In genomic region chr10:630581-631073, GRCh38 we compare ENCODE assay signal across 22 cellular contexts. TPM values are rescaled to one million over a fixed set of nuclear protein-coding genes. Genes with fewer than 3 reads are reported as not detected.
A peak's percentile ranks its signal among the peaks of the same experiment; 100 is the strongest.
DNase-seq lines count a peak whose midpoint lies in the region; ATAC-seq, FAIRE-seq and TF ChIP-seq lines count a peak whose summit lies in the region.
"Had no signal": no experiment of that assay in that cellular context is flagged by ENCODE, and none has a peak within 500 bp of the region (broad histone marks: within the 10 kb centered on the region; RNA-seq: fewer than 3 reads in every experiment).

No MANE protein-coding gene starts in this region.

- TF ChIP-seq RAD21 in H1 (IDR thresholded peaks at IDR 0.05 in 1 of 2, conservative IDR thresholded peaks at IDR 0.05 in 1 of 2; ENCODE audit: low read depth in 2 of 2, low read length in 2 of 2) = no peak

- no peak overlapping the region for H3K27ac ChIP-seq in H1 (ENCODE audit: low read depth, low read length)
- H3K27ac ChIP-seq in temporal lobe (ENCODE audit: low read depth, low read length) = peak overlapping the region; percentile 87
- H3K27ac ChIP-seq: breast epithelium, C4-2B, prostate gland had no signal

- H3K27me3 ChIP-seq in H1 (replicated peaks in 1 of 4; ENCODE audit: control insufficient read depth in 3 of 4, extremely low read depth in 1 of 4, insufficient read depth in 3 of 4, low read length in 3 of 4) = no peaks in the 10 kb centered on the region
- H3K27me3 ChIP-seq: breast epithelium, tibial nerve had no signal

- POLR2A ChIA-PET in H1 (lab: Charles Lee; ENCODE audit: partially characterized antibody) = no interaction called here

- H4K8ac ChIP-seq in H1 (ENCODE audit: extremely low read depth, insufficient read depth, low read length) = no peak overlapping the region

- H3K9me3 ChIP-seq in H1 (ENCODE audit: insufficient read depth in 2 of 2, low read depth in 1 of 2, low read length in 1 of 2) = no peaks in the 10 kb centered on the region; a peak in 1 of 4 replicates
- H3K9me3 ChIP-seq: breast epithelium, prostate gland, tibial nerve had no signal

- H4K91ac ChIP-seq in H1 (replicated peaks; ENCODE audit: insufficient read length, low read length) = no peak overlapping the region

- no peak overlapping the region for H3K4me3 ChIP-seq in H1 (ENCODE audit: extremely low read depth in 1 of 4, insufficient read depth in 2 of 4, low read depth in 3 of 4, low read length in 4 of 4)
- H3K4me3 ChIP-seq: breast epithelium, prostate gland, tibial nerve had no signal

- no peak overlapping the region for H2BK5ac ChIP-seq in H1 (ENCODE audit: low read depth, low read length)

- H2AK5ac ChIP-seq in H1 (ENCODE audit: low read depth, low read length) = no peak overlapping the region

- H3K9ac ChIP-seq in H1 (replicated peaks in 1 of 4; ENCODE audit: extremely low read depth in 1 of 4, low read depth in 3 of 4, low read length in 3 of 4) = no peak overlapping the region

- H2BK15ac ChIP-seq in H1 (ENCODE audit: low read length) = no peak overlapping the region

- peaks cover 5 to 11% of the 10 kb centered on the region in 2 experiments for H4K20me1 ChIP-seq in H1 (replicated peaks in 1 of 2; ENCODE audit: control insufficient read depth in 1 of 2, insufficient read depth in 2 of 2, low read length in 2 of 2)

- H4K5ac ChIP-seq in H1 (ENCODE audit: insufficient read length, low read depth, low read length) = no peak overlapping the region

- 96% methylated on average over 22 of the region's 23 CpGs; no CpG with 5 or more reads in 1 of the 2 experiments for WGBS in H1 (ENCODE audit: extremely low coverage in 1 of 2, insufficient coverage in 1 of 2, insufficient read length in 1 of 2, insufficient replicate concordance in 2 of 2, low coverage in 1 of 2, low lambda C conversion rate in 2 of 2, missing lambda C conversion rate in 1 of 2), 2 experiments

- TF ChIP-seq CTCF in H1 (IDR thresholded peaks at IDR 0.05; ENCODE audit: control extremely low read depth in 1 of 3, insufficient read depth in 1 of 3, low read depth in 1 of 3, low read length in 3 of 3) = no peak

- FAIRE-seq in H1 (lab: Jason Lieb, UNC) = no peak

- no peak overlapping the region for H2BK20ac ChIP-seq in H1 (ENCODE audit: low read length)

- CTCF ChIA-PET in H1 (lab: Charles Lee; ENCODE audit: partially characterized antibody) = no interaction called here

- H3K23ac ChIP-seq in H1 (ENCODE audit: insufficient read length) = no peak overlapping the region

- H2AFZ ChIP-seq in H1 (ENCODE audit: low read length) = no peak overlapping the region

- H3K4me1 ChIP-seq in H1 (replicated peaks in 1 of 4; ENCODE audit: control insufficient read depth in 3 of 4, insufficient read depth in 4 of 4, low read length in 3 of 4) = peaks cover 1 to 7% (median 2%) of the 10 kb centered on the region in 4 experiments; a peak in 5 of 7 replicates
- H3K4me1 ChIP-seq: prostate gland had no signal

- H3K18ac ChIP-seq in H1 (ENCODE audit: extremely low read depth, low read length) = no peak overlapping the region

- no peaks in the 10 kb centered on the region for H3K36me3 ChIP-seq in H1 (ENCODE audit: control insufficient read depth in 2 of 4, insufficient read depth in 4 of 4, low read length in 3 of 4)
- H3K36me3 ChIP-seq: breast epithelium, prostate gland, tibial nerve had no signal

- DNase-seq in NCI-H2171 treated with DMSO at 0.1 percent for 48 hours (lab: John Stamatoyannopoulos, UW) = peak; percentile 29
- DNase-seq in NCI-H2171 (lab: John Stamatoyannopoulos, UW) = no peak
- peak; percentile 23 for DNase-seq in NCI-H2107 treated with DMSO at 0.1 percent for 48 hours (lab: John Stamatoyannopoulos, UW; ENCODE audit: unreplicated experiment)
- DNase-seq in H1 (ENCODE audit: low read depth in 1 of 2, low spot score in 2 of 2) = no peak
- no peak for DNase-seq in activated CD8-positive, alpha-beta memory T cell treated with anti-CD3 and anti-CD28 coated beads, Interleukin-2, amount 50 U/mL, for 4 hours
- DNase-seq: activated CD4-positive, alpha-beta T cell treated with anti-CD3 and anti-CD28 coated beads, Interleukin-2, amount 50 U/mL, for 4 hours; activated naive CD8-positive, alpha-beta T cell treated with anti-CD3 and anti-CD28 coated beads for 36 hours; activated T-cell treated with anti-CD3 and anti-CD28 coated beads, Interleukin-2, amount 50 U/mL, for 4 hours; DMS53; HCEC 1CT; naive thymus-derived CD8-positive, alpha-beta T cell; NCI-H1694; NK-92 treated with Interleukin-12 subunit alpha and Interleukin-12 subunit beta, amount 100 ng/mL, for 24 hours; RPMI8226 had no signal

- H3K14ac ChIP-seq in H1 (ENCODE audit: insufficient read length) = no peak overlapping the region

- no peak for TF ChIP-seq EP300 in H1 (IDR thresholded peaks at IDR 0.05; ENCODE audit: borderline replicate concordance in 1 of 2, low read depth in 2 of 2, low read length in 2 of 2)

- H3K56ac ChIP-seq in H1 (replicated peaks; ENCODE audit: insufficient read length, low read depth, low read length) = no peak overlapping the region

- H2BK12ac ChIP-seq in H1 (ENCODE audit: low read depth, low read length) = 0 out of 2 replicates have a peak overlapping the region, but pooled peaks have one; percentile 9

- H3K79me1 ChIP-seq in H1 (ENCODE audit: low read depth, low read length) = peaks cover 8% of the 10 kb centered on the region; the same call in 1 of the 2 replicates

- no peak for TF ChIP-seq POLR2A in H1 (IDR thresholded peaks at IDR 0.05; ENCODE audit: control extremely low read depth in 1 of 2, low read depth in 2 of 2, low read length in 2 of 2)

- H3K79me2 ChIP-seq in H1 (ENCODE audit: control insufficient read depth in 1 of 2, insufficient read depth in 2 of 2, low read length in 2 of 2) = peaks cover 0 to 10% of the 10 kb centered on the region in 2 experiments; a peak in 1 of 4 replicates

- H2BK120ac ChIP-seq in H1 (replicated peaks; ENCODE audit: low read depth, low read length) = no peak overlapping the region

- H3K23me2 ChIP-seq in H1 (ENCODE audit: low read depth, low read length) = no peaks in the 10 kb centered on the region

- ATAC-seq in GM21390 (IDR thresholded peaks at IDR 0.05; ENCODE audit: unreplicated experiment) (no peak), HG03175 (IDR thresholded peaks at IDR 0.05; ENCODE audit: unreplicated experiment) (no peak)
- ATAC-seq: activated T-cell treated with anti-CD3 and anti-CD28 coated beads, Interleukin-2, amount 50 U/mL, for 4 hours; naive thymus-derived CD8-positive, alpha-beta T cell; stimulated activated memory B cell treated with anti-CD40 and anti-IgM and Interleukin-4, amounts not matched to agents 10 μg/mL and 1 μg/mL and 100 μg/mL, for 72 hours had no signal

- H3K4me2 ChIP-seq in H1 (ENCODE audit: insufficient read depth in 1 of 2, low read depth in 2 of 2, low read length in 2 of 2) = no peak overlapping the region

- H3K4ac ChIP-seq in H1 (replicated peaks; ENCODE audit: insufficient read length, low read depth, low read length) = no peak overlapping the region

TF ChIP-seq in H1, 55 proteins besides CTCF, POLR2A, EP300 and RAD21:
- TF ChIP-seq SUZ12 (IDR thresholded peaks at IDR 0.05; ENCODE audit: low read length) (no peak), RFX5 (IDR thresholded peaks at IDR 0.05; ENCODE audit: borderline replicate concordance, low read depth, low read length) (no peak), YY1 (IDR thresholded peaks at IDR 0.05; ENCODE audit: low read depth, low read length) (no peak), E2F6 (IDR thresholded peaks at IDR 0.05) (no peak), CTBP2 (IDR thresholded peaks at IDR 0.05; ENCODE audit: borderline replicate concordance, insufficient read depth, insufficient read length, low read length) (no peak), BCL11A (IDR thresholded peaks at IDR 0.05; ENCODE audit: low read depth in 2 of 2, low read length in 2 of 2) (no peak)

RNA-seq across cellular contexts. Expression of gene DIP2C, which starts 58.8 kb away (rescaled TPM):
- total RNA-seq in H1 (2021; fragmentation: NEBNext Ultra II Directional; extraction: Animal tissue kit (Norgen Biotek cat#: 25700)) = 8.8 and 9.3 TPM in 2 replicates
- 3.8 and 6.1 TPM in 2 replicates for polyA plus RNA-seq in H1 (2011; rRNA removed)
- 3.8 TPM for polyA plus RNA-seq in H1 (2011; cell fraction: cytosol; rRNA removed)
- 13.3 TPM for polyA plus RNA-seq in H1 (2011; cell fraction: nucleus; rRNA removed)
- 5.4 to 6.5 TPM (median 6.2 TPM) in 4 replicates for polyA plus RNA-seq in H1 (2012, experiment 1 of 2)
- 1.4 TPM for polyA plus RNA-seq in H1 (2012, experiment 2 of 2)
- polyA plus RNA-seq in H1 (2013, experiment 1 of 2) = 3.3 TPM
- polyA plus RNA-seq in H1 (2013, experiment 2 of 2) = 3.0 TPM
- polyA minus RNA-seq in H1 (2011; rRNA and poly(A)+ RNA removed) = 8.7 and 9.7 TPM in 2 replicates
- 6.4 TPM for polyA minus RNA-seq in H1 (2011; cell fraction: cytosol; rRNA and poly(A)+ RNA removed)
- 11.3 TPM for polyA minus RNA-seq in H1 (2011; cell fraction: nucleus; rRNA and poly(A)+ RNA removed)
- 46.0 TPM for total RNA-seq in temporal lobe

Comparison
In these comparisons a context has a peak if more than half of its experiments do, and no peak if none do; other contexts are left out.
1. DNase-seq: peak in NCI-H2171 treated with DMSO at 0.1 percent for 48 hours (single experiment) and NCI-H2107 treated with DMSO at 0.1 percent for 48 hours (single experiment); none in NCI-H2171 (single experiment), H1 (0 of 2) and activated CD8-positive, alpha-beta memory T cell treated with anti-CD3 and anti-CD28 coated beads, Interleukin-2, amount 50 U/mL, for 4 hours (single experiment).